ENCODE assay signal across 11 cellular contexts in genomic region chr11:57321388-57321995, GRCh38. TPM values are rescaled to one million over a fixed set of nuclear protein-coding genes. Genes with fewer than 3 reads are reported as not detected.
DNase-seq lines count a peak whose midpoint lies in the region; ATAC-seq, FAIRE-seq and TF ChIP-seq lines count a peak whose summit lies in the region.
"Had no signal": no experiment of that assay in that cellular context is flagged by ENCODE, and none has a peak within 500 bp of the region (broad histone marks: within the 10 kb centered on the region; RNA-seq: fewer than 3 reads in every experiment).

No MANE protein-coding gene starts in this region.

- in situ Hi-C loops in GM12878 (cut with MboI): no loop called here

- BruUV-seq in GM12878 (replicated peaks; lab: Mats Ljungman, UMichigan): no TSS peak

- H3K4me3 ChIP-seq in GM12878: 0 out of 2 replicates have a peak overlapping the region, but pooled peaks have one; percentile 27
- H3K4me3 ChIP-seq in left lung: peak overlapping the region; percentile 24 to 70
- H3K4me3 ChIP-seq in tibial artery: peak overlapping the region; percentile 81 to 92

- no peak overlapping the region for H3K27ac ChIP-seq in GM12878 (ENCODE audit: control insufficient read depth, insufficient read depth)
- peak overlapping the region; percentile 95 to 96 for H3K27ac ChIP-seq in left lung
- H3K27ac ChIP-seq in tibial artery: peak overlapping the region; percentile 94 to 98

- H3K4me2 ChIP-seq in GM12878 (ENCODE audit: control insufficient read depth, insufficient read depth): no peak overlapping the region

- H3K9ac ChIP-seq in GM12878 (ENCODE audit: control insufficient read depth, insufficient read depth, low read length): no peak overlapping the region

- no peak for TF ChIP-seq CTCF in GM12878 (IDR thresholded peaks at IDR 0.05 in 2 of 3, conservative IDR thresholded peaks at IDR 0.05 in 1 of 3; ENCODE audit: control insufficient read depth in 2 of 3, extremely low read depth in 1 of 3, insufficient read depth in 1 of 3, low read depth in 3 of 3, low read length in 3 of 3)
- no peak for TF ChIP-seq CTCF in left lung (IDR thresholded peaks at IDR 0.05)
- TF ChIP-seq CTCF in tibial artery (IDR thresholded peaks at IDR 0.05): no peak

- SMC1A ChIA-PET in GM12878 (lab: Charles Lee; ENCODE audit: uncharacterized antibody, unreplicated experiment): interaction anchor here (2.4 kb wide), 1 partner anchor 10 kb away, joined by 9 read pairs; no protein-coding TSS in a partner anchor

- no peak for TF ChIP-seq RAD21 in GM12878 (IDR thresholded peaks at IDR 0.05; ENCODE audit: insufficient read depth, low read depth, low read length)

- 97% methylated on average over 5 of the region's 5 CpGs for WGBS in GM12878 (ENCODE audit: insufficient coverage, insufficient replicate concordance, low lambda C conversion rate, missing lambda C conversion rate)

- no peaks in the 10 kb centered on the region for H4K20me1 ChIP-seq in GM12878 (ENCODE audit: control insufficient read depth, insufficient read depth)

- H3K27me3 ChIP-seq in GM12878 (replicated peaks in 1 of 2; ENCODE audit: control insufficient read depth in 2 of 2, insufficient read depth in 2 of 2, low read length in 1 of 2) (no peaks in the 10 kb centered on the region), left lung (no peaks in the 10 kb centered on the region), tibial artery (no peaks in the 10 kb centered on the region)

- H2AFZ ChIP-seq in GM12878 (ENCODE audit: control insufficient read depth, low read depth, low read length): no peak overlapping the region

- CTCF ChIA-PET in GM12878 (lab: Yijun Ruan, JAX): interaction anchor here (0.6 to 2.3 kb wide), 2 partner anchors 10 to 70 kb away, joined by 3 to 9 read pairs; no protein-coding TSS in a partner anchor

- TF ChIP-seq POLR2A in GM12878 (IDR thresholded peaks at IDR 0.05; ENCODE audit: low read depth, low read length) (no peak), GM12891 (IDR thresholded peaks at IDR 0.05; ENCODE audit: low read depth, low read length) (no peak)

- H3K9me3 ChIP-seq in GM12878 (replicated peaks; ENCODE audit: control insufficient read depth, insufficient read depth, low read length) (no peaks in the 10 kb centered on the region), left lung (no peaks in the 10 kb centered on the region), tibial artery (no peaks in the 10 kb centered on the region)

- intact Hi-C loops in GM12878 (cut with micrococcal nuclease; ENCODE audit: unreplicated experiment) (no loop called here), left lung (cut with DNase I) (no loop called here), tibial artery (cut with DNase I; ENCODE audit: low total_unique reads) (no loop called here), posterior vena cava (cut with DNase I) (loop anchor here (5.0 to 10.0 kb wide), 2 partner anchors 343 to 1821 kb away; partner anchors contain the start of genes FAM111A (in 1 of the 2) and ZDHHC5 (in 1 of the 2))

- FAIRE-seq in GM12878 (lab: Jason Lieb, UNC) (no peak), GM12891 (lab: Jason Lieb, UNC) (no peak)
- FAIRE-seq: H1 had no signal

- POLR2A ChIA-PET in GM12878 (lab: Charles Lee): interaction anchor here (1.4 to 1.5 kb wide), 2 partner anchors 10 to 41 kb away, joined by 4 to 8 read pairs; no protein-coding TSS in a partner anchor

- H3K36me3 ChIP-seq in GM12878 (ENCODE audit: control insufficient read depth in 2 of 2, insufficient read depth in 2 of 2, low read length in 1 of 2): peaks cover under 1 to 5% of the 10 kb centered on the region in 2 experiments; a peak in 2 of 4 replicates
- peaks cover 0 to 42% of the 10 kb centered on the region in 2 donors for H3K36me3 ChIP-seq in left lung
- peaks cover 42 to 47% (median 44%) of the 10 kb centered on the region in 3 donors for H3K36me3 ChIP-seq in tibial artery

- peak; percentile 13 for DNase-seq in NCI-H82 (lab: John Stamatoyannopoulos, UW)
- no peak for DNase-seq in NCI-H82 treated with DMSO at 0.1 percent for 48 hours (lab: John Stamatoyannopoulos, UW; ENCODE audit: unreplicated experiment)
- no peak for DNase-seq in GM12878 (ENCODE audit: low read depth, low spot score)
- no peak for DNase-seq in left lung
- no peak for DNase-seq in tibial artery
- DNase-seq in GM12891 (ENCODE audit: insufficient read length, low spot score): no peak
- DNase-seq in C1 segment of cervical spinal cord (lab: John Stamatoyannopoulos, UW): no peak
- DNase-seq in posterior vena cava (ENCODE audit: low spot score): no peak
- DNase-seq: DMS79, NCI-H1092 had no signal

- H3K4me1 ChIP-seq in GM12878 (ENCODE audit: control insufficient read depth, insufficient read depth, low read length) (peaks cover 19% of the 10 kb centered on the region), left lung (peaks cover 46 to 76% of the 10 kb centered on the region in 2 donors), tibial artery (peaks cover 4 to 77% (median 71%) of the 10 kb centered on the region in 4 donors)

- TF ChIP-seq EP300 in GM12878 (IDR thresholded peaks at IDR 0.05; ENCODE audit: borderline replicate concordance in 1 of 2, control insufficient read depth in 1 of 2, low read depth in 2 of 2, low read length in 2 of 2): no peak

- RAD21 ChIA-PET in GM12878 (lab: Charles Lee; ENCODE audit: unreplicated experiment): interaction anchor here (1.3 to 1.7 kb wide), 4 partner anchors 13 to 24 kb away, joined by 3 to 8 read pairs (median 4); no protein-coding TSS in a partner anchor

- no peak for ATAC-seq in GM12878
- no peak for ATAC-seq in left lung

- H3K79me2 ChIP-seq in GM12878 (ENCODE audit: control insufficient read depth, insufficient read depth, low read length): no peaks in the 10 kb centered on the region

RNA-seq across cellular contexts. Expression of gene TNKS1BP1, which starts 3.3 kb away (rescaled TPM):
- total RNA-seq in GM12878 (2013; cell fraction: nucleolus; rRNA removed): 26.1 and 29.2 TPM in 2 replicates
- total RNA-seq in GM12878 (2014; rRNA removed) (4.8 and 5.6 TPM in 2 replicates), GM12878 (2014; rRNA removed; fragmentation: Illumina TruSeq; extraction: Trizol) (2.2 and 3.1 TPM in 2 replicates), GM12878 (2021) (12.5 and 15.8 TPM in 2 replicates), left lung (100 to 1,000 TPM; 156 to 203 TPM), posterior vena cava (100 to 1,000 TPM; 175 to 185 TPM)
- polyA plus RNA-seq in GM12878 (2011; ENCODE audit: low read depth): 6.7 TPM
- polyA plus RNA-seq in GM12878 (2011; rRNA removed) (3.5 and 4.4 TPM in 2 replicates), GM12878 (2014; fragmentation: Illumina TruSeq; extraction: Trizol) (4.9 and 7.3 TPM in 2 replicates), GM12878 (2014; fragmentation: Nextera tagmentation; extraction: Ambion mirVana) (under 1 TPM; 0.26 to 0.47 TPM), GM12878 (2014; rRNA removed) (5.2 and 6.8 TPM in 2 replicates), GM12878 (2016; fragmentation: Nextera tagmentation; extraction: Ambion mirVana) (1 to 10 TPM; 2.1 to 4.1 TPM)
- polyA plus RNA-seq in GM12878 (2011; cell fraction: cytosol; rRNA removed): 3.9 and 5.5 TPM in 2 replicates
- polyA plus RNA-seq in GM12878 (2011; cell fraction: nucleus; rRNA removed): 16.4 and 20.4 TPM in 2 replicates
- polyA plus RNA-seq in GM12878 (2012): 8.7 and 9.5 TPM in 2 replicates
- polyA minus RNA-seq in GM12878 (2011; rRNA and poly(A)+ RNA removed): 6.2 and 10.0 TPM in 2 replicates
- polyA minus RNA-seq in GM12878 (2011; cell fraction: cytosol; rRNA and poly(A)+ RNA removed): 4.8 and 5.5 TPM in 2 replicates
- 1.8 and 4.4 TPM in 2 replicates for polyA minus RNA-seq in GM12878 (2011; cell fraction: nucleus; rRNA and poly(A)+ RNA removed)
- 6.6 TPM for polyA plus RNA-seq in GM12891 (2012; ENCODE audit: low read depth, missing spikeins)

RNA-seq across cellular contexts. Expression of gene SSRP1, which starts 14.2 kb away (rescaled TPM):
- 23.8 and 30.4 TPM in 2 replicates for total RNA-seq in GM12878 (2013; cell fraction: nucleolus; rRNA removed)
- total RNA-seq in GM12878 (2014; rRNA removed) (130 and 132 TPM in 2 replicates), GM12878 (2014; rRNA removed; fragmentation: Illumina TruSeq; extraction: Trizol) (188 and 207 TPM in 2 replicates), GM12878 (2021) (174 and 183 TPM in 2 replicates), left lung (10 to 100 TPM; 57.3 to 86.3 TPM), posterior vena cava (10 to 100 TPM; 41.6 to 54.4 TPM)
- 84.5 TPM for polyA plus RNA-seq in GM12878 (2011; ENCODE audit: low read depth)
- polyA plus RNA-seq in GM12878 (2011; rRNA removed) (135 and 217 TPM in 2 replicates), GM12878 (2014; fragmentation: Illumina TruSeq; extraction: Trizol) (279 and 333 TPM in 2 replicates), GM12878 (2014; fragmentation: Nextera tagmentation; extraction: Ambion mirVana) (100 to 1,000 TPM in 1 of 2 experiments, 10 to 100 TPM in 1; 74.3 to 119 TPM), GM12878 (2014; rRNA removed) (143 and 145 TPM in 2 replicates), GM12878 (2016; fragmentation: Nextera tagmentation; extraction: Ambion mirVana) (10 to 100 TPM; 73.6 to 79.6 TPM)
- polyA plus RNA-seq in GM12878 (2011; cell fraction: cytosol; rRNA removed): 273 and 353 TPM in 2 replicates
- 125 and 155 TPM in 2 replicates for polyA plus RNA-seq in GM12878 (2011; cell fraction: nucleus; rRNA removed)
- 96.1 and 99.1 TPM in 2 replicates for polyA plus RNA-seq in GM12878 (2012)
- 215 and 222 TPM in 2 replicates for polyA minus RNA-seq in GM12878 (2011; rRNA and poly(A)+ RNA removed)
- polyA minus RNA-seq in GM12878 (2011; cell fraction: cytosol; rRNA and poly(A)+ RNA removed): 62.8 and 96.7 TPM in 2 replicates
- 25.4 and 36.8 TPM in 2 replicates for polyA minus RNA-seq in GM12878 (2011; cell fraction: nucleus; rRNA and poly(A)+ RNA removed)
- 89.8 TPM for polyA plus RNA-seq in GM12891 (2012; ENCODE audit: low read depth, missing spikeins)

RNA-seq across cellular contexts. Expression of gene P2RX3, which starts 16.7 kb away (rescaled TPM):
- total RNA-seq in GM12878 (2013; cell fraction: nucleolus; rRNA removed): not detected in 2 replicates
- total RNA-seq in GM12878 (2014; rRNA removed): not detected in 2 replicates
- total RNA-seq in GM12878 (2014; rRNA removed; fragmentation: Illumina TruSeq; extraction: Trizol): not detected in 2 replicates
- total RNA-seq in GM12878 (2021): not detected in 2 replicates
- not detected for polyA plus RNA-seq in GM12878 (2011; ENCODE audit: low read depth)
- polyA plus RNA-seq in GM12878 (2011; rRNA removed): 0.05 TPM in 1 of 2 replicates, not detected in the other
- polyA plus RNA-seq in GM12878 (2011; cell fraction: cytosol; rRNA removed): 0.03 TPM in 2 replicates
- polyA plus RNA-seq in GM12878 (2011; cell fraction: nucleus; rRNA removed): 0.07 TPM in 1 of 2 replicates, not detected in the other
- not detected in 2 replicates for polyA plus RNA-seq in GM12878 (2012)
- polyA plus RNA-seq in GM12878 (2014; fragmentation: Illumina TruSeq; extraction: Trizol): not detected in 2 replicates
- not detected for polyA plus RNA-seq in GM12878 (2014; fragmentation: Nextera tagmentation; extraction: Ambion mirVana)
- 0.12 TPM in 1 of 2 replicates, not detected in the other for polyA plus RNA-seq in GM12878 (2014; rRNA removed)
- polyA plus RNA-seq in GM12878 (2016; fragmentation: Nextera tagmentation; extraction: Ambion mirVana): not detected
- not detected in 2 replicates for polyA minus RNA-seq in GM12878 (2011; rRNA and poly(A)+ RNA removed)
- not detected in 2 replicates for polyA minus RNA-seq in GM12878 (2011; cell fraction: cytosol; rRNA and poly(A)+ RNA removed)
- polyA minus RNA-seq in GM12878 (2011; cell fraction: nucleus; rRNA and poly(A)+ RNA removed): not detected in 2 replicates
- not detected for total RNA-seq in left lung
- polyA plus RNA-seq in GM12891 (2012; ENCODE audit: low read depth, missing spikeins): not detected
- total RNA-seq in posterior vena cava: not detected

RNA-seq across cellular contexts. Expression of gene PRG3, which starts 59.5 kb away (rescaled TPM):
- total RNA-seq in GM12878 (2013; cell fraction: nucleolus; rRNA removed): not detected in 2 replicates
- not detected in 2 replicates for total RNA-seq in GM12878 (2014; rRNA removed)
- not detected in 2 replicates for total RNA-seq in GM12878 (2014; rRNA removed; fragmentation: Illumina TruSeq; extraction: Trizol)
- not detected in 2 replicates for total RNA-seq in GM12878 (2021)
- polyA plus RNA-seq in GM12878 (2011; ENCODE audit: low read depth): not detected
- not detected in 2 replicates for polyA plus RNA-seq in GM12878 (2011; rRNA removed)
- polyA plus RNA-seq in GM12878 (2011; cell fraction: cytosol; rRNA removed): not detected in 2 replicates
- polyA plus RNA-seq in GM12878 (2011; cell fraction: nucleus; rRNA removed): not detected in 2 replicates
- polyA plus RNA-seq in GM12878 (2012): not detected in 2 replicates
- polyA plus RNA-seq in GM12878 (2014; fragmentation: Illumina TruSeq; extraction: Trizol): not detected in 2 replicates
- polyA plus RNA-seq in GM12878 (2014; fragmentation: Nextera tagmentation; extraction: Ambion mirVana): not detected
- not detected in 2 replicates for polyA plus RNA-seq in GM12878 (2014; rRNA removed)
- polyA plus RNA-seq in GM12878 (2016; fragmentation: Nextera tagmentation; extraction: Ambion mirVana): not detected
- not detected in 2 replicates for polyA minus RNA-seq in GM12878 (2011; rRNA and poly(A)+ RNA removed)
- not detected in 2 replicates for polyA minus RNA-seq in GM12878 (2011; cell fraction: cytosol; rRNA and poly(A)+ RNA removed)
- polyA minus RNA-seq in GM12878 (2011; cell fraction: nucleus; rRNA and poly(A)+ RNA removed): not detected in 2 replicates
- total RNA-seq in left lung: not detected
- not detected for polyA plus RNA-seq in GM12891 (2012; ENCODE audit: low read depth, missing spikeins)
- total RNA-seq in posterior vena cava: not detected
- total RNA-seq: H1 had no signal
- polyA plus RNA-seq: H1 had no signal

Comparison
In these comparisons a context has a peak if more than half of its experiments do, and no peak if none do; other contexts are left out.
1. H3K4me3 ChIP-seq: peak in every context shown above with its lines; median percentile 86 in tibial artery; 47 in left lung; 27 in GM12878.
2. RNA of gene TNKS1BP1, which starts 3.3 kb away (total RNA-seq): 156 to 203 TPM in left lung and 175 to 185 TPM in posterior vena cava; 2.2 to 29.2 TPM in GM12878; every median in the first group is over 4 times any median in the second.
3. intact Hi-C loops: an anchor here in posterior vena cava (5.0 to 10.0 kb wide); none called in GM12878, left lung and tibial artery.